In genomic region chr13:110225609-110226008, GRCh38 we compare ENCODE assay signal across 21 cellular contexts.
DNase-seq lines count a peak whose midpoint lies in the region; ATAC-seq and TF ChIP-seq lines count a peak whose summit lies in the region.
"Had no signal": no experiment of that assay in that cellular context is flagged by ENCODE, and none has a peak within 500 bp of the region (broad histone marks: within the 10 kb centered on the region; RNA-seq: fewer than 3 reads in every experiment).

No MANE protein-coding gene starts in this region.

- H3K4me2 ChIP-seq in mesenchymal stem cell (ENCODE audit: low read length, poor library complexity, severe bottlenecking): no peak overlapping the region
- H3K4me2 ChIP-seq: BLaER1 treated with 17β-estradiol and CSF1 and Interleukin-3, amounts not matched to agents 10 nM and 100 nM; KMS-11 had no signal

- H3K27ac ChIP-seq in AG04450 (ENCODE audit: low read depth, low read length) (peak overlapping the region; percentile 21), ascending aorta (peak overlapping the region; percentile 39 to 72), mesenchymal stem cell (ENCODE audit: low read length, poor library complexity, severe bottlenecking) (peak overlapping the region; percentile 47), stomach (peak overlapping the region; percentile 27 to 92 (median 46)), upper lobe of left lung (peak overlapping the region in 2 of 4 donors; percentile 21 to 37)
- H3K27ac ChIP-seq: BLaER1 treated with 17β-estradiol and CSF1 and Interleukin-3, amounts not matched to agents 10 nM and 100 nM; KMS-11; ovary had no signal

- ATAC-seq in GM18511 (IDR thresholded peaks at IDR 0.05; ENCODE audit: unreplicated experiment) (no peak), HG02610 (IDR thresholded peaks at IDR 0.05; ENCODE audit: unreplicated experiment) (no peak), upper lobe of left lung (ENCODE audit: low FRiP score in 2 of 2) (no peak)
- ATAC-seq: activated CD8-positive, alpha-beta T cell treated with anti-CD3 and anti-CD28 coated beads, Interleukin-2, amount 10 ng/mL, durations not matched to agents 7 days and 5 days; natural killer cell treated with Interleukin-12 subunit alpha and Interleukin-12 subunit beta and Interleukin-15 and Interleukin-18, amount 100 ng/mL, for 72 hours; stimulated activated naive CD8-positive, alpha-beta T cell treated with anti-CD3 and anti-CD28 coated beads, Interleukin-15, Interleukin-2, amounts not matched to agents 100 U/mL and 50 U/mL, for 24 hours had no signal

- CTCF ChIA-PET in AG04450 (lab: Charles Lee): interaction anchor here (0.5 kb wide), 1 partner anchor 666 kb away, joined by 3 read pairs; no protein-coding TSS in a partner anchor

- peak overlapping the region; percentile 18 for H2AK5ac ChIP-seq in mesenchymal stem cell (ENCODE audit: low read length, severe bottlenecking)

- H3K27me3 ChIP-seq in AG04450 (ENCODE audit: control insufficient read depth, insufficient read depth, low read length) (no peaks in the 10 kb centered on the region), ascending aorta (no peaks in the 10 kb centered on the region), mesenchymal stem cell (ENCODE audit: control insufficient read depth in 1 of 2, insufficient read depth in 1 of 2, low read length in 2 of 2) (no peaks in the 10 kb centered on the region), stomach (no peaks in the 10 kb centered on the region), upper lobe of left lung (no peaks in the 10 kb centered on the region)
- H3K27me3 ChIP-seq: adrenal gland; BLaER1 treated with 17β-estradiol and CSF1 and Interleukin-3, amounts not matched to agents 10 nM and 100 nM; ovary had no signal

- H3K18ac ChIP-seq in mesenchymal stem cell (ENCODE audit: low read depth in 1 of 2, low read length in 2 of 2): peak overlapping the region in 1 of 2 experiments; percentile 60

- no peak overlapping the region for H2BK12ac ChIP-seq in mesenchymal stem cell (ENCODE audit: low read length in 2 of 2)

- no peak overlapping the region for H3K4me3 ChIP-seq in AG04450 (ENCODE audit: low read depth, low read length)
- no peak overlapping the region for H3K4me3 ChIP-seq in ascending aorta
- H3K4me3 ChIP-seq in mesenchymal stem cell (ENCODE audit: insufficient read depth in 1 of 2, low read depth in 1 of 2, low read length in 2 of 2): no peak overlapping the region
- H3K4me3 ChIP-seq in stomach: no peak overlapping the region
- no peak overlapping the region for H3K4me3 ChIP-seq in upper lobe of left lung
- H3K4me3 ChIP-seq: adrenal gland; BLaER1 treated with 17β-estradiol and CSF1 and Interleukin-3, amounts not matched to agents 10 nM and 100 nM; ovary had no signal

- no peak overlapping the region for H3K9ac ChIP-seq in mesenchymal stem cell (ENCODE audit: low read length)
- H3K9ac ChIP-seq: BLaER1 treated with 17β-estradiol and CSF1 and Interleukin-3, amounts not matched to agents 10 nM and 100 nM; KMS-11 had no signal

- no peak for TF ChIP-seq POLR2A in stomach (IDR thresholded peaks at IDR 0.05)
- TF ChIP-seq POLR2A in upper lobe of left lung (IDR thresholded peaks at IDR 0.05): no peak

- intact Hi-C loops in ascending aorta (cut with DNase I) (no loop called here), stomach (cut with DNase I; ENCODE audit: low total_unique reads) (no loop called here)

- TF ChIP-seq EP300 in stomach (IDR thresholded peaks at IDR 0.05) (no peak), upper lobe of left lung (IDR thresholded peaks at IDR 0.05) (no peak)

- no peak overlapping the region for H2BK5ac ChIP-seq in mesenchymal stem cell (ENCODE audit: low read depth, low read length, poor library complexity, severe bottlenecking)

- no peak for TF ChIP-seq CTCF in AG04450 (IDR thresholded peaks at IDR 0.05; ENCODE audit: low read depth, low read length)
- TF ChIP-seq CTCF in ascending aorta (IDR thresholded peaks at IDR 0.05): no peak
- TF ChIP-seq CTCF in stomach (IDR thresholded peaks at IDR 0.05): no peak
- no peak for TF ChIP-seq CTCF in upper lobe of left lung (IDR thresholded peaks at IDR 0.05)

- H3K14ac ChIP-seq in mesenchymal stem cell (ENCODE audit: low read length in 2 of 2): no peak overlapping the region

- H4K91ac ChIP-seq in mesenchymal stem cell (ENCODE audit: low read length): no peak overlapping the region

- H3K4me1 ChIP-seq in ascending aorta (peaks cover 5 to 29% of the 10 kb centered on the region in 2 donors), mesenchymal stem cell (ENCODE audit: control insufficient read depth, insufficient read depth, low read depth, low read length) (peaks cover 26% of the 10 kb centered on the region), stomach (peaks cover 0 to 26% (median 16%) of the 10 kb centered on the region in 4 donors), upper lobe of left lung (peaks cover 10 to 38% (median 21%) of the 10 kb centered on the region in 4 donors)

- H3K9me3 ChIP-seq in AG04450 (ENCODE audit: control insufficient read depth, insufficient read depth, low read length) (no peaks in the 10 kb centered on the region), ascending aorta (no peaks in the 10 kb centered on the region), mesenchymal stem cell (ENCODE audit: control insufficient read depth, low read length) (no peaks in the 10 kb centered on the region), stomach (no peaks in the 10 kb centered on the region), upper lobe of left lung (no peaks in the 10 kb centered on the region)
- H3K9me3 ChIP-seq: adrenal gland; BLaER1 treated with 17β-estradiol and CSF1 and Interleukin-3, amounts not matched to agents 10 nM and 100 nM; ovary had no signal

- no peak overlapping the region for H4K8ac ChIP-seq in mesenchymal stem cell (ENCODE audit: low read length)

- H2BK15ac ChIP-seq in mesenchymal stem cell (ENCODE audit: low read depth, poor library complexity, severe bottlenecking): no peak overlapping the region

- H3K36me3 ChIP-seq in ascending aorta (no peaks in the 10 kb centered on the region), mesenchymal stem cell (ENCODE audit: control insufficient read depth in 1 of 2, insufficient read depth in 2 of 2, low read depth in 1 of 2, low read length in 2 of 2) (peaks cover 0 to 26% of the 10 kb centered on the region in 2 experiments), stomach (no peaks in the 10 kb centered on the region), upper lobe of left lung (peaks cover 0 to 2% (median 0%) of the 10 kb centered on the region in 4 donors)
- H3K36me3 ChIP-seq: adrenal gland; BLaER1 treated with 17β-estradiol and CSF1 and Interleukin-3, amounts not matched to agents 10 nM and 100 nM; ovary had no signal

- peaks cover 22% of the 10 kb centered on the region for H3K79me1 ChIP-seq in mesenchymal stem cell (replicated peaks; ENCODE audit: low read length, poor library complexity, severe bottlenecking)

- 96% methylated on average over 8 of the region's 8 CpGs for WGBS in mesenchymal stem cell
- whole genome bisulfite sequencing in stomach, 5 donors: 71 to 89% (median 78%) methylated on average over 8 of the region's 8 CpGs
- 81% methylated on average over 8 of the region's 8 CpGs for WGBS in upper lobe of left lung, 2 donors

- DNase-seq in AG04450 (ENCODE audit: low read depth, low spot score): no peak
- DNase-seq in ascending aorta (ENCODE audit: low spot score in 2 of 2): no peak
- no peak for DNase-seq in mesenchymal stem cell
- no peak for DNase-seq in stomach
- no peak for DNase-seq in NCI-H446 treated with DMSO at 0.1 percent for 48 hours (lab: John Stamatoyannopoulos, UW)
- DNase-seq in upper lobe of left lung: no peak
- DNase-seq: activated CD4-positive, alpha-beta T cell treated with anti-CD3 and anti-CD28 coated beads for 1 hour; activated CD8-positive, alpha-beta T cell treated with anti-CD3 and anti-CD28 coated beads, Interleukin-2, amount 10 ng/mL, durations not matched to agents 7 days and 5 days; activated gamma-delta T cell; DND-41; NCI-H146; NCI-H526 treated with DMSO at 0.1 percent for 48 hours; ovary; stimulated activated CD4-positive, alpha-beta T cell treated with anti-CD3 and anti-CD28 coated beads, Interleukin-15, amount 100 ng/mL, for 24 hours; stimulated activated naive CD8-positive, alpha-beta T cell treated with anti-CD3 and anti-CD28 coated beads, Interleukin-15, Interleukin-2, amounts not matched to agents 100 U/mL and 50 U/mL, for 24 hours had no signal

- no peak overlapping the region for H3K23ac ChIP-seq in mesenchymal stem cell (ENCODE audit: low read length in 2 of 2)

- POLR2A ChIA-PET in AG04450 (lab: Yijun Ruan, JAX): interaction anchor here (1.2 kb wide), 1 partner anchor 81 kb away, joined by 4 read pairs; the partner anchor contains the start of genes COL4A1 and COL4A2

- no peak overlapping the region for H2AFZ ChIP-seq in mesenchymal stem cell (ENCODE audit: low read depth, low read length)

- peak overlapping the region in 1 of 2 experiments; percentile 24 for H3K4ac ChIP-seq in mesenchymal stem cell (ENCODE audit: low read depth in 1 of 2, low read length in 2 of 2)

- no peak overlapping the region for H2BK120ac ChIP-seq in mesenchymal stem cell (ENCODE audit: low read depth, low read length)
